In the genomic region with DNA sequence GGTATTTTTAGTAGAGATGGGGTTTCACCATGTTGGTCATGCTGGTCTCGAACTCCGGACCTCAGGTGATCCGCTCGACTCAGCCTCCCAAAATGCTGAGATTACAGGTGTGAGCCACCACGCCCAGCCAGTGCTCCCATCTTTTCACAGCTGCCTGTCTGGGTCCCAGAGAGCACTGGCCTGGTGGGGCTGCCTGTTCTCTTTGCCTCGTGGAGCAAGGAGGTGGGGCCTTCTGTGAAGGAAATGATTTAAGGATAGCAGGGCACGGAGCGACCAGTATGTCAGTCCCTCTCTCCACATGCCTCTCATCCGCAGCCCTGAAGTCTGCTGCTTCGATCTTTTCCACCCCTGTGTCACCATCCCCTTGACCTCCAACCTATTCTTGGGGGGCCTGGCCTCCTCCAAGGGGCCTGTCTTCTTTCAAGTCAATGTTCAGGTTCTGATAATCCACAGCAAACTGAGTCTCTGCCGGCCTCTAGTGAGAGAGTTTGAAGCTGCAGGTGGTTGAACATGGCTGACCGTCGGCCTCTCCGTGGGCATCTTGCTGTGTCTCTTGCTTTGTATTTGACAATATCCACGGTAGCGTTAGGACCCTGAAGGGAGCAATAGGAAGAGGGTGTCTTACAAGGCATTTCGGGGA, we compare ENCODE assay signal across 1 cellular context.
TF ChIP-seq lines count a peak whose summit lies in the region.

No MANE protein-coding gene starts in this region.

TF ChIP-seq in WTC11, 78 proteins besides CTCF, POLR2A, EP300 and RAD21 (continued from another document):
- TF ChIP-seq, protein P1, sequence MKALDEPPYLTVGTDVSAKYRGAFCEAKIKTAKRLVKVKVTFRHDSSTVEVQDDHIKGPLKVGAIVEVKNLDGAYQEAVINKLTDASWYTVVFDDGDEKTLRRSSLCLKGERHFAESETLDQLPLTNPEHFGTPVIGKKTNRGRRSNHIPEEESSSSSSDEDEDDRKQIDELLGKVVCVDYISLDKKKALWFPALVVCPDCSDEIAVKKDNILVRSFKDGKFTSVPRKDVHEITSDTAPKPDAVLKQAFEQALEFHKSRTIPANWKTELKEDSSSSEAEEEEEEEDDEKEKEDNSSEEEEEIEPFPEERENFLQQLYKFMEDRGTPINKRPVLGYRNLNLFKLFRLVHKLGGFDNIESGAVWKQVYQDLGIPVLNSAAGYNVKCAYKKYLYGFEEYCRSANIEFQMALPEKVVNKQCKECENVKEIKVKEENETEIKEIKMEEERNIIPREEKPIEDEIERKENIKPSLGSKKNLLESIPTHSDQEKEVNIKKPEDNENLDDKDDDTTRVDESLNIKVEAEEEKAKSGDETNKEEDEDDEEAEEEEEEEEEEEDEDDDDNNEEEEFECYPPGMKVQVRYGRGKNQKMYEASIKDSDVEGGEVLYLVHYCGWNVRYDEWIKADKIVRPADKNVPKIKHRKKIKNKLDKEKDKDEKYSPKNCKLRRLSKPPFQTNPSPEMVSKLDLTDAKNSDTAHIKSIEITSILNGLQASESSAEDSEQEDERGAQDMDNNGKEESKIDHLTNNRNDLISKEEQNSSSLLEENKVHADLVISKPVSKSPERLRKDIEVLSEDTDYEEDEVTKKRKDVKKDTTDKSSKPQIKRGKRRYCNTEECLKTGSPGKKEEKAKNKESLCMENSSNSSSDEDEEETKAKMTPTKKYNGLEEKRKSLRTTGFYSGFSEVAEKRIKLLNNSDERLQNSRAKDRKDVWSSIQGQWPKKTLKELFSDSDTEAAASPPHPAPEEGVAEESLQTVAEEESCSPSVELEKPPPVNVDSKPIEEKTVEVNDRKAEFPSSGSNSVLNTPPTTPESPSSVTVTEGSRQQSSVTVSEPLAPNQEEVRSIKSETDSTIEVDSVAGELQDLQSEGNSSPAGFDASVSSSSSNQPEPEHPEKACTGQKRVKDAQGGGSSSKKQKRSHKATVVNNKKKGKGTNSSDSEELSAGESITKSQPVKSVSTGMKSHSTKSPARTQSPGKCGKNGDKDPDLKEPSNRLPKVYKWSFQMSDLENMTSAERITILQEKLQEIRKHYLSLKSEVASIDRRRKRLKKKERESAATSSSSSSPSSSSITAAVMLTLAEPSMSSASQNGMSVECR (CRISPR knock-in tag; IDR thresholded peaks at IDR 0.05; ENCODE audit: borderline replicate concordance), result no peak
- TF ChIP-seq NR1H2 (CRISPR knock-in tag; IDR thresholded peaks at IDR 0.05), result no peak
- TF ChIP-seq RELA (CRISPR knock-in tag; IDR thresholded peaks at IDR 0.05; ENCODE audit: borderline replicate concordance), result no peak
- TF ChIP-seq, protein P2, sequence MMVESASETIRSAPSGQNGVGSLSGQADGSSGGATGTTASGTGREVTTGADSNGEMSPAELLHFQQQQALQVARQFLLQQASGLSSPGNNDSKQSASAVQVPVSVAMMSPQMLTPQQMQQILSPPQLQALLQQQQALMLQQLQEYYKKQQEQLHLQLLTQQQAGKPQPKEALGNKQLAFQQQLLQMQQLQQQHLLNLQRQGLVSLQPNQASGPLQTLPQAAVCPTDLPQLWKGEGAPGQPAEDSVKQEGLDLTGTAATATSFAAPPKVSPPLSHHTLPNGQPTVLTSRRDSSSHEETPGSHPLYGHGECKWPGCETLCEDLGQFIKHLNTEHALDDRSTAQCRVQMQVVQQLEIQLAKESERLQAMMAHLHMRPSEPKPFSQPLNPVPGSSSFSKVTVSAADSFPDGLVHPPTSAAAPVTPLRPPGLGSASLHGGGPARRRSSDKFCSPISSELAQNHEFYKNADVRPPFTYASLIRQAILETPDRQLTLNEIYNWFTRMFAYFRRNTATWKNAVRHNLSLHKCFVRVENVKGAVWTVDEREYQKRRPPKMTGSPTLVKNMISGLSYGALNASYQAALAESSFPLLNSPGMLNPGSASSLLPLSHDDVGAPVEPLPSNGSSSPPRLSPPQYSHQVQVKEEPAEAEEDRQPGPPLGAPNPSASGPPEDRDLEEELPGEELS (CRISPR knock-in tag; IDR thresholded peaks at IDR 0.05), result no peak
- no peak for TF ChIP-seq ZNF219 (CRISPR knock-in tag; IDR thresholded peaks at IDR 0.05; ENCODE audit: borderline replicate concordance)
- no peak for TF ChIP-seq EMX1 (CRISPR knock-in tag; IDR thresholded peaks at IDR 0.05)
- TF ChIP-seq, protein P3, sequence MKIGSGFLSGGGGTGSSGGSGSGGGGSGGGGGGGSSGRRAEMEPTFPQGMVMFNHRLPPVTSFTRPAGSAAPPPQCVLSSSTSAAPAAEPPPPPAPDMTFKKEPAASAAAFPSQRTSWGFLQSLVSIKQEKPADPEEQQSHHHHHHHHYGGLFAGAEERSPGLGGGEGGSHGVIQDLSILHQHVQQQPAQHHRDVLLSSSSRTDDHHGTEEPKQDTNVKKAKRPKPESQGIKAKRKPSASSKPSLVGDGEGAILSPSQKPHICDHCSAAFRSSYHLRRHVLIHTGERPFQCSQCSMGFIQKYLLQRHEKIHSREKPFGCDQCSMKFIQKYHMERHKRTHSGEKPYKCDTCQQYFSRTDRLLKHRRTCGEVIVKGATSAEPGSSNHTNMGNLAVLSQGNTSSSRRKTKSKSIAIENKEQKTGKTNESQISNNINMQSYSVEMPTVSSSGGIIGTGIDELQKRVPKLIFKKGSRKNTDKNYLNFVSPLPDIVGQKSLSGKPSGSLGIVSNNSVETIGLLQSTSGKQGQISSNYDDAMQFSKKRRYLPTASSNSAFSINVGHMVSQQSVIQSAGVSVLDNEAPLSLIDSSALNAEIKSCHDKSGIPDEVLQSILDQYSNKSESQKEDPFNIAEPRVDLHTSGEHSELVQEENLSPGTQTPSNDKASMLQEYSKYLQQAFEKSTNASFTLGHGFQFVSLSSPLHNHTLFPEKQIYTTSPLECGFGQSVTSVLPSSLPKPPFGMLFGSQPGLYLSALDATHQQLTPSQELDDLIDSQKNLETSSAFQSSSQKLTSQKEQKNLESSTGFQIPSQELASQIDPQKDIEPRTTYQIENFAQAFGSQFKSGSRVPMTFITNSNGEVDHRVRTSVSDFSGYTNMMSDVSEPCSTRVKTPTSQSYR (CRISPR knock-in tag; IDR thresholded peaks at IDR 0.05), result no peak
- TF ChIP-seq ZNF317 (CRISPR knock-in tag; IDR thresholded peaks at IDR 0.05; ENCODE audit: borderline replicate concordance, low read depth), result no peak
- TF ChIP-seq ZNF263 (CRISPR knock-in tag; IDR thresholded peaks at IDR 0.05; ENCODE audit: low read depth), result no peak
- no peak for TF ChIP-seq ZNF532 (CRISPR knock-in tag; IDR thresholded peaks at IDR 0.05; ENCODE audit: borderline replicate concordance)
